In genomic region chr17:72369366-72369765, GRCh38 we compare ENCODE assay signal across 23 cellular contexts.
A peak's percentile ranks its signal among the peaks of the same experiment; 100 is the strongest.
DNase-seq lines count a peak whose midpoint lies in the region; ATAC-seq and TF ChIP-seq lines count a peak whose summit lies in the region.
"Had no signal": no experiment of that assay in that cellular context is flagged by ENCODE, and none has a peak within 500 bp of the region (broad histone marks: within the 10 kb centered on the region; RNA-seq: fewer than 3 reads in every experiment).

No MANE protein-coding gene starts in this region.

- no peaks in the 10 kb centered on the region for H3K9me3 Mint-ChIP-seq in osteocyte (ENCODE audit: unreplicated experiment)
- H3K9me3 Mint-ChIP-seq: CD4-positive, alpha-beta T cell; GM23338; HFFc6 had no signal

- no TSS peak for BruUV-seq in IMR-90 (replicated peaks; lab: Mats Ljungman, UMichigan)

- H3K27me3 Mint-ChIP-seq in osteocyte (ENCODE audit: unreplicated experiment) = no peaks in the 10 kb centered on the region
- H3K27me3 Mint-ChIP-seq: CD4-positive, alpha-beta T cell had no signal

- H3K27me3 ChIP-seq in left ventricle myocardium inferior (ENCODE audit: low read depth) (peaks cover 17% of the 10 kb centered on the region), IMR-90 (ENCODE audit: control insufficient read depth, insufficient read depth, low read length) (no peaks in the 10 kb centered on the region), uterus (no peaks in the 10 kb centered on the region), ascending aorta (no peaks in the 10 kb centered on the region)
- H3K27me3 ChIP-seq: BE2C; BLaER1 treated with 17β-estradiol and CSF1 and Interleukin-3, amounts not matched to agents 10 nM and 100 nM had no signal

- H3K4me1 ChIP-seq in left ventricle myocardium inferior (peaks cover 4% of the 10 kb centered on the region), IMR-90 (ENCODE audit: control insufficient read depth, insufficient read depth, low read length) (peaks cover 22% of the 10 kb centered on the region), uterus (no peaks in the 10 kb centered on the region), ascending aorta (no peaks in the 10 kb centered on the region)
- H3K4me1 ChIP-seq: HAP-1 had no signal

- no peak overlapping the region for H3K56ac ChIP-seq in IMR-90 (ENCODE audit: extremely low read depth, insufficient read depth, low read length)

- peaks cover 14% of the 10 kb centered on the region for H3K4me1 Mint-ChIP-seq in osteocyte (ENCODE audit: unreplicated experiment)
- H3K4me1 Mint-ChIP-seq: CD14-positive monocyte; CD8-positive, alpha-beta memory T cell had no signal

- H2BK5ac ChIP-seq in IMR-90 (ENCODE audit: low read depth, low read length, poor library complexity, severe bottlenecking) = no peak overlapping the region

- intact Hi-C loops in Right ventricle myocardium inferior (cut with DNase I) = no loop called here
- intact Hi-C loops in left ventricle myocardium inferior (cut with micrococcal nuclease) = no loop called here
- intact Hi-C loops in IMR-90 (cut with micrococcal nuclease) = no loop called here
- intact Hi-C loops in uterus (cut with DNase I; ENCODE audit: low total_unique reads) = no loop called here
- intact Hi-C loops in ascending aorta (cut with DNase I) = no loop called here

- WGBS in IMR-90 (ENCODE audit: extremely low coverage in 2 of 2, insufficient read length in 1 of 2), 2 experiments = 100% methylated on average over 3 of the region's 7 CpGs; no CpG with 5 or more reads in 1 of the 2 experiments

- POLR2A ChIA-PET in IMR-90 (lab: Charles Lee; ENCODE audit: unreplicated experiment) = no interaction called here

- CTCF ChIA-PET in IMR-90 (lab: Yijun Ruan, JAX) = no interaction called here

- no peaks in the 10 kb centered on the region for H3K36me3 Mint-ChIP-seq in osteocyte (ENCODE audit: unreplicated experiment)
- H3K36me3 Mint-ChIP-seq: CD14-positive monocyte; CD8-positive, alpha-beta memory T cell had no signal

- H4K8ac ChIP-seq in IMR-90 (ENCODE audit: low read depth in 2 of 2, low read length in 2 of 2) = peak overlapping the region in 1 of 2 experiments; percentile 19; a peak in 1 of 4 replicates

- DNase-seq in Right ventricle myocardium inferior (ENCODE audit: missing footprints) (no peak), left ventricle myocardium inferior (no peak), IMR-90 (no peak), cerebellum (ENCODE audit: low spot score) (peak; percentile 78), uterus (no peak), ascending aorta (ENCODE audit: low spot score in 2 of 2) (no peak), osteocyte (ENCODE audit: extremely low spot score, unreplicated experiment) (no peak)
- DNase-seq: 8988T; ACHN; AML-193; BE2C; CD4-positive, alpha-beta T cell; CD8-positive, alpha-beta memory T cell; DMS 273 treated with DMSO at 0.1 percent for 48 hours; DMS79; EL; GF-D8; HFFc6 had no signal

- no peak overlapping the region for H3K4me3 Mint-ChIP-seq in osteocyte (ENCODE audit: unreplicated experiment)
- H3K4me3 Mint-ChIP-seq: CD14-positive monocyte; CD4-positive, alpha-beta T cell; CD8-positive, alpha-beta memory T cell; GM23338; HFFc6 had no signal

- ATAC-seq in Right ventricle myocardium inferior (peak; percentile 33), IMR-90 (ENCODE audit: low read depth) (no peak)
- ATAC-seq: A549, GM23338 had no signal

- no peak overlapping the region for H3K27ac Mint-ChIP-seq in osteocyte (ENCODE audit: unreplicated experiment)
- H3K27ac Mint-ChIP-seq: CD14-positive monocyte; CD4-positive, alpha-beta T cell; CD8-positive, alpha-beta memory T cell; GM23338 had no signal

- H2AK9ac ChIP-seq in IMR-90 (replicated peaks; ENCODE audit: low read depth, low read length, poor library complexity) = peak overlapping the region; percentile 66

- peak overlapping the region; percentile 72 for H3K4ac ChIP-seq in IMR-90 (ENCODE audit: low read depth, low read length)

- in situ Hi-C loops in IMR-90 (cut with MboI; ENCODE audit: low sequenced_read_pairs) = no loop called here

- H2AK5ac ChIP-seq in IMR-90 (ENCODE audit: low read depth, low read length) = peak overlapping the region; percentile 42

- H3K18ac ChIP-seq in IMR-90 (ENCODE audit: low read depth, low read length) = no peak overlapping the region

- no peak overlapping the region for H3K23ac ChIP-seq in IMR-90 (ENCODE audit: low read depth, low read length)

- H3K9me3 ChIP-seq in left ventricle myocardium inferior (replicated peaks) (no peaks in the 10 kb centered on the region), IMR-90 (ENCODE audit: control insufficient read depth, insufficient read depth, low read length) (no peaks in the 10 kb centered on the region), uterus (no peaks in the 10 kb centered on the region), ascending aorta (no peaks in the 10 kb centered on the region)
- H3K9me3 ChIP-seq: A549, BE2C, HAP-1 had no signal

- TF ChIP-seq POLR2A in IMR-90 (IDR thresholded peaks at IDR 0.05; ENCODE audit: low read depth, low read length) (no peak), uterus (IDR thresholded peaks at IDR 0.05) (no peak)

- no peak overlapping the region for H3K4me3 ChIP-seq in left ventricle myocardium inferior
- H3K4me3 ChIP-seq in IMR-90 (ENCODE audit: insufficient read depth, low read depth, low read length) = no peak overlapping the region
- H3K4me3 ChIP-seq in uterus = no peak overlapping the region
- H3K4me3 ChIP-seq in ascending aorta = no peak overlapping the region
- H3K4me3 ChIP-seq: A549; BLaER1 treated with 17β-estradiol and CSF1 and Interleukin-3, amounts not matched to agents 10 nM and 100 nM; GM23338; HAP-1 had no signal

- peak overlapping the region; percentile 78; the same call in 1 of the 3 replicates for H2BK15ac ChIP-seq in IMR-90 (ENCODE audit: low read depth, low read length)

- H3K9ac ChIP-seq in IMR-90 (ENCODE audit: low read depth, low read length) = no peak overlapping the region
- H3K9ac ChIP-seq: BLaER1 treated with 17β-estradiol and CSF1 and Interleukin-3, amounts not matched to agents 10 nM and 100 nM had no signal

- H3K14ac ChIP-seq in IMR-90 (replicated peaks; ENCODE audit: low read depth, low read length) = peak overlapping the region; percentile 10; the same call in 1 of the 2 replicates

- dilution Hi-C loops in IMR-90 (cut with HindIII; ENCODE audit: low sequenced_read_pairs, unreplicated experiment) = no loop called here

- H4K20me1 ChIP-seq in IMR-90 (ENCODE audit: insufficient read depth, low read length) = no peaks in the 10 kb centered on the region
- H4K20me1 ChIP-seq: BLaER1 treated with 17β-estradiol and CSF1 and Interleukin-3, amounts not matched to agents 10 nM and 100 nM had no signal

- H2BK20ac ChIP-seq in IMR-90 (ENCODE audit: low read depth, low read length) = peak overlapping the region; percentile 69; the same call in 1 of the 2 replicates

- TF ChIP-seq RAD21 in IMR-90 (IDR thresholded peaks at IDR 0.05; ENCODE audit: low read length) = no peak

- H3K4me2 ChIP-seq in IMR-90 (ENCODE audit: low read depth, low read length) = no peak overlapping the region
- H3K4me2 ChIP-seq: A549; BLaER1 treated with 17β-estradiol and CSF1 and Interleukin-3, amounts not matched to agents 10 nM and 100 nM; GM23338 had no signal

- no peak overlapping the region for H4K5ac ChIP-seq in IMR-90 (ENCODE audit: low read depth, low read length)

- H3K27ac ChIP-seq in left ventricle myocardium inferior (replicated peaks) = no peak overlapping the region
- no peak overlapping the region for H3K27ac ChIP-seq in IMR-90 (ENCODE audit: insufficient read depth, low read length)
- no peak overlapping the region for H3K27ac ChIP-seq in uterus
- no peak overlapping the region for H3K27ac ChIP-seq in ascending aorta
- H3K27ac ChIP-seq: BLaER1 treated with 17β-estradiol and CSF1 and Interleukin-3, amounts not matched to agents 10 nM and 100 nM had no signal

- peak overlapping the region; percentile 64 for H2BK120ac ChIP-seq in IMR-90 (ENCODE audit: low read depth, low read length)

- TF ChIP-seq CTCF in left ventricle myocardium inferior (IDR thresholded peaks at IDR 0.05; ENCODE audit: borderline replicate concordance) (no peak), IMR-90 (conservative IDR thresholded peaks at IDR 0.05; ENCODE audit: low read depth, low read length) (no peak), uterus (IDR thresholded peaks at IDR 0.05) (no peak), ascending aorta (IDR thresholded peaks at IDR 0.05) (no peak), osteocyte (IDR thresholded peaks at IDR 0.05) (no peak)

- H4K91ac ChIP-seq in IMR-90 (ENCODE audit: insufficient read depth, low read depth, low read length) = peak overlapping the region; percentile 56

- no peaks in the 10 kb centered on the region for H3K36me3 ChIP-seq in left ventricle myocardium inferior
- H3K36me3 ChIP-seq in IMR-90 (ENCODE audit: control insufficient read depth, insufficient read depth, low read length) = no peaks in the 10 kb centered on the region
- H3K36me3 ChIP-seq in uterus = no peaks in the 10 kb centered on the region
- no peaks in the 10 kb centered on the region for H3K36me3 ChIP-seq in ascending aorta
- H3K36me3 ChIP-seq: BE2C; BLaER1 treated with 17β-estradiol and CSF1 and Interleukin-3, amounts not matched to agents 10 nM and 100 nM; HAP-1 had no signal

- H3K79me1 ChIP-seq in IMR-90 (ENCODE audit: low read depth in 1 of 2, low read length in 2 of 2) = peaks cover 0 to 5% of the 10 kb centered on the region in 2 experiments; a peak in 2 of 4 replicates

- peak overlapping the region; percentile 15 for H2AFZ ChIP-seq in IMR-90 (replicated peaks; ENCODE audit: low read length, poor library complexity)
- H2AFZ ChIP-seq: GM23338 had no signal

- H3K9me1 ChIP-seq in IMR-90 (ENCODE audit: insufficient read depth, low read length) = peaks cover 13% of the 10 kb centered on the region

TF ChIP-seq in IMR-90, 13 proteins besides CTCF, POLR2A, EP300 and RAD21:
- TF ChIP-seq USF2 (IDR thresholded peaks at IDR 0.05; ENCODE audit: low read depth, low read length) = no peak
